In the genomic region with DNA sequence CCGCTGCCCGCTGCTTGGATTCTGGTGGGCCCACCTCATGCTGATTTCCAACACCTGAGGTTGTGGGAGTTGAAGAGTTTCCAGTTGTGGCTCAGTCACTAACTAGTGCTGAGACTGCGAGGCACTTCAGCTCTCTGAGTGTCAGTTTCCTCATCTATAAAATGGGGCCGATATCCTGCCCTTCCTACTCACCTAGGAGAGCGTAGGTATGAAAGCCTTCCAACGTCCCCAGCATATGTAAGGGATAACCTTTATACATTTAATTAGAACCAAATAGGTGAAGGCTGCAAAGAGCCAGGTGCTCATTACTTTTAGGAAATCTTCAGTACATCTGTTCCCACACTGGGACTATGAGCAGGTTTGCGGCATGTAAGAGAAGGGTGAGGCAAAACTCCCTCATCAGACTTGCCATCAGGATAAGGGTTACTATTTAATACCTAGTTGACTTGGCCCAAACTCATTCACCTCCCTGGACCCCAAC, we compare ENCODE assay signal across 8 cellular contexts. TPM values are rescaled to one million over a fixed set of nuclear protein-coding genes. Genes with fewer than 3 reads are reported as not detected.
DNase-seq lines count a peak whose midpoint lies in the region; ATAC-seq and TF ChIP-seq lines count a peak whose summit lies in the region.

No MANE protein-coding gene starts in this region.

- H3K27ac ChIP-seq in SK-N-MC (0 out of 2 replicates have a peak overlapping the region, but pooled peaks have one; percentile 73), gastrocnemius medialis (peak overlapping the region in 1 of 4 donors; percentile 48), foreskin keratinocyte (no peak overlapping the region)

- in situ Hi-C loops in gastrocnemius medialis (cut with MboI; ENCODE audit: low sequenced_read_pairs in 4 of 4): no loop called here

- H3K27me3 ChIP-seq in gastrocnemius medialis: peaks cover 3 to 6% (median 6%) of the 10 kb centered on the region in 3 donors
- no peaks in the 10 kb centered on the region for H3K27me3 ChIP-seq in foreskin keratinocyte

- H3K9ac ChIP-seq in SK-N-MC (ENCODE audit: insufficient read length): peak overlapping the region; percentile 94

- peaks cover 10% of the 10 kb centered on the region in 2 donors for H3K4me1 ChIP-seq in gastrocnemius medialis
- no peaks in the 10 kb centered on the region for H3K4me1 ChIP-seq in foreskin keratinocyte

- H3K4me3 ChIP-seq in GM12875 (ENCODE audit: low read depth, low read length) (peak overlapping the region; percentile 93), SK-N-MC (peak overlapping the region; percentile 91), fibroblast of the aortic adventitia (ENCODE audit: low read depth, low read length) (peak overlapping the region; percentile 89), gastrocnemius medialis (peak overlapping the region; percentile 60 to 76 (median 62))

- TF ChIP-seq CTCF in GM12875 (IDR thresholded peaks at IDR 0.05; ENCODE audit: borderline replicate concordance, insufficient read depth, low read depth, low read length) (no peak), fibroblast of the aortic adventitia (IDR thresholded peaks at IDR 0.05; ENCODE audit: insufficient read depth, low read length) (no peak), gastrocnemius medialis (IDR thresholded peaks at IDR 0.05 in 4 of 5, conservative IDR thresholded peaks at IDR 0.05 in 1 of 5) (no peak), foreskin keratinocyte (conservative IDR thresholded peaks at IDR 0.05) (no peak)

- H3K9me3 ChIP-seq in SK-N-MC (ENCODE audit: low read depth, low read length) (no peaks in the 10 kb centered on the region), gastrocnemius medialis (no peaks in the 10 kb centered on the region)

- no peak for DNase-seq in SK-N-MC (ENCODE audit: low read depth, low spot score)
- DNase-seq in fibroblast of the aortic adventitia (ENCODE audit: low read depth): no peak
- DNase-seq in gastrocnemius medialis: no peak
- DNase-seq in cerebellar nuclear complex (lab: John Stamatoyannopoulos, UW): no peak
- DNase-seq in DMS153 (lab: John Stamatoyannopoulos, UW): no peak
- DNase-seq in foreskin keratinocyte: no peak

- peaks cover 32% of the 10 kb centered on the region for H3K36me3 ChIP-seq in SK-N-MC (ENCODE audit: insufficient read depth, low read length)
- no peaks in the 10 kb centered on the region for H3K36me3 ChIP-seq in gastrocnemius medialis

- intact Hi-C loops in gastrocnemius medialis (cut with DNase I; ENCODE audit: low total_unique reads): loop anchor here (5.0 kb wide), 1 partner anchor 51 kb away; a partner anchor contains a TSS

- ATAC-seq in gastrocnemius medialis (peak in 1 of 2 donors; percentile 10), GM21723 (IDR thresholded peaks at IDR 0.05; ENCODE audit: unreplicated experiment) (no peak), foreskin keratinocyte (no peak)

- no peak for TF ChIP-seq POLR2A in gastrocnemius medialis (IDR thresholded peaks at IDR 0.05)

RNA-seq across cellular contexts. Expression of a gene that starts 0.8 kb away (rescaled TPM):
- total RNA-seq in fibroblast of the aortic adventitia (ENCODE audit: low replicate concordance): 0.08 and 10.8 TPM in 2 replicates
- total RNA-seq in gastrocnemius medialis: 1 to 10 TPM in 1 of 4 donors, under 1 TPM in 1, not detected in 2; 0.09 to 1.7 TPM
- total RNA-seq in foreskin keratinocyte: 17.0 and 23.2 TPM in 2 replicates
- polyA plus RNA-seq in foreskin keratinocyte: 8.7 and 12.6 TPM in 2 replicates

RNA-seq across cellular contexts. Expression of a gene that starts 19.7 kb away (rescaled TPM):
- total RNA-seq in fibroblast of the aortic adventitia (ENCODE audit: low replicate concordance): 0.09 TPM in 1 of 2 replicates, not detected in the other
- total RNA-seq in gastrocnemius medialis: not detected
- 0.17 and 0.18 TPM in 2 replicates for total RNA-seq in foreskin keratinocyte
- 0.26 and 0.36 TPM in 2 replicates for polyA plus RNA-seq in foreskin keratinocyte

RNA-seq across cellular contexts. Expression of a gene that starts 33.1 kb away (rescaled TPM):
- total RNA-seq in fibroblast of the aortic adventitia (ENCODE audit: low replicate concordance): not detected in 2 replicates
- not detected for total RNA-seq in gastrocnemius medialis
- 0.10 and 0.39 TPM in 2 replicates for total RNA-seq in foreskin keratinocyte
- polyA plus RNA-seq in foreskin keratinocyte: 0.13 and 0.17 TPM in 2 replicates

RNA-seq across cellular contexts. Expression of a gene that starts 49.1 kb away (rescaled TPM):
- 79.9 and 81.2 TPM in 2 replicates for total RNA-seq in fibroblast of the aortic adventitia (ENCODE audit: low replicate concordance)
- total RNA-seq in gastrocnemius medialis: 100 to 1,000 TPM in 1 of 4 donors, 10 to 100 TPM in 3; 65.0 to 116 (median 81.3) TPM
- 129 and 136 TPM in 2 replicates for total RNA-seq in foreskin keratinocyte
- polyA plus RNA-seq in foreskin keratinocyte: 76.6 and 87.6 TPM in 2 replicates
